35 cellular contexts compared by ENCODE assay signal in the genomic region with DNA sequence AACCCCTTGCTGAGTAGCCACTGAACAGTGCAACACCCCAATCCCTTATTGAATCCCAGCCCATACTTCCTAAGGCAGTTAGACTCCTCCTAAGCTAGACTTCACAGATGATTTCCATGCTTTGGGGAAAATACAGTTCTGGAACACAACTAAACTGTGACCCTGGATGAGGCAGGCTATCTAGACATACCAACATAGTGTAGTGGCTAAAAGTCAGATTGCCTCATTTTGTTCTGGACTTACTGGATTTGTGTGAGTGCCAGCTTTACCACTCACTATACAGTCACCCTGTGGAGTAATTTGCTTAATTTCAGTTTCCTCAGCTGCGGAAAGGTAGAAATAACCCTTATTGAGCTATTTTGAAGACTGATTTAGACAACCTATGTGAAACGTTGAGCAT.
"Had no signal": no experiment of that assay in that cellular context is flagged by ENCODE, and none has a peak within 500 bp of the region (broad histone marks: within the 10 kb centered on the region; RNA-seq: fewer than 3 reads in every experiment).

No MANE protein-coding gene starts in this region.

- H3K36me3 ChIP-seq: MG63 had no signal

- H3K4me3 ChIP-seq: MG63 had no signal

- DNase-seq: Karpas-422, Kasumi-1, MG63, MM.1S, MV-4-11, NCI-H1048, NCI-H1092, NCI-H1092 treated with DMSO at 0.1 percent for 48 hours, NCI-H1105, NCI-H1105 treated with DMSO at 0.1 percent for 48 hours, NCI-H1417, NCI-H1417 treated with DMSO at 0.1 percent for 48 hours, NCI-H1436, NCI-H1436 treated with DMSO at 0.1 percent for 48 hours, NCI-H146, NCI-H1694, NCI-H1694 treated with DMSO at 0.1 percent for 48 hours, NCI-H187, NCI-H187 treated with DMSO at 0.1 percent for 48 hours, NCI-H1930, NCI-H2029, NCI-H2029 treated with DMSO at 0.1 percent for 48 hours, NCI-H2081, NCI-H2081 treated with DMSO at 0.1 percent for 48 hours, NCI-H2107, NCI-H2171, NCI-H2171 treated with DMSO at 0.1 percent for 48 hours, NCI-H2227 treated with DMSO at 0.1 percent for 48 hours, NCI-H226, NCI-H345, NCI-H446, NCI-H446 treated with DMSO at 0.1 percent for 48 hours, NCI-H510A, NCI-H510A treated with DMSO at 0.1 percent for 48 hours had no signal

- H3K27me3 ChIP-seq: MG63 had no signal

- H3K4me2 ChIP-seq: KMS-11 had no signal

- H3K9ac ChIP-seq: KMS-11 had no signal

- H3K27ac ChIP-seq: KMS-11 had no signal

- H3K9me3 ChIP-seq: MG63 had no signal
